Comparison of ENCODE assay signal across 28 cellular contexts in the genomic region with DNA sequence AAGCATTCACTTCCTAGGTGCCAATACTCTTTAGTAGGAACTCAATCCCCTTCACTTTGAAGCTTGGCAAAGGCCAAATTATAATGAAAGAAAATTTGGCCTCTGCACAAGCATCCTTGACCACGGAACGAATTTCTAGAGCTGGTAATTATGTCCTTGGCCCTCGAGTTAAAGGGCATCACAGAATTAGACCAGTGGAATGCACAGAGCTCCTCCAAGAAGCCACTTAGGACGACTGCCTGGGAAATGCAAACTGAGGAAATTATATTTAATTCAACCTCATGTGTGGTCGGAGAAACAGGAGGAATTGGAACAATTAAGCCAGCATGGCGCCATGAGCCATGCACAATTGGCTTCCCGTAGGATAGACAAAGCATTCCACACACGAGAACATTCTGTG. TPM values are rescaled to one million over a fixed set of nuclear protein-coding genes. Genes with fewer than 3 reads are reported as not detected.
"Had no signal": no experiment of that assay in that cellular context is flagged by ENCODE, and none has a peak within 500 bp of the region (broad histone marks: within the 10 kb centered on the region; RNA-seq: fewer than 3 reads in every experiment).

No MANE protein-coding gene starts in this region.

- H3K4me1 ChIP-seq: colonic mucosa, esophagus muscularis mucosa, foreskin keratinocyte, gastroesophageal sphincter, heart left ventricle, parathyroid adenoma, right atrium auricular region, spleen, transverse colon, upper lobe of right lung, uterus had no signal

- ATAC-seq: foreskin keratinocyte; gastroesophageal sphincter; heart left ventricle; left lobe of liver; mucosa of descending colon; natural killer cell treated with Interleukin-12 subunit alpha and Interleukin-12 subunit beta and Interleukin-15 and Interleukin-18, amount 100 ng/mL, for 72 hours; sciatic nerve; stimulated activated memory B cell treated with anti-CD40 and anti-IgM and Interleukin-4, amounts not matched to agents 10 μg/mL and 1 μg/mL and 100 μg/mL, for 72 hours; stimulated activated naive CD8-positive, alpha-beta T cell treated with anti-CD3 and anti-CD28 coated beads, Interleukin-15, Interleukin-2, amounts not matched to agents 100 U/mL and 50 U/mL, for 24 hours; upper lobe of right lung had no signal

- H3K9me3 ChIP-seq: colonic mucosa, esophagus muscularis mucosa, gastroesophageal sphincter, heart left ventricle, mucosa of descending colon, right atrium auricular region, thoracic aorta, transverse colon, upper lobe of right lung, uterus had no signal

- H3K79me2 ChIP-seq: hepatocyte, parathyroid adenoma had no signal

- H3K4me3 ChIP-seq: colonic mucosa, esophagus muscularis mucosa, gastroesophageal sphincter, heart left ventricle, hepatocyte, mucosa of descending colon, right atrium auricular region, spleen, thoracic aorta, transverse colon, upper lobe of right lung, uterus had no signal

- H3K27me3 ChIP-seq: colonic mucosa, esophagus muscularis mucosa, foreskin keratinocyte, gastroesophageal sphincter, heart left ventricle, hepatocyte, right atrium auricular region, spleen, transverse colon, upper lobe of right lung, uterus had no signal

- H3K27ac ChIP-seq: colonic mucosa, esophagus muscularis mucosa, foreskin keratinocyte, gastroesophageal sphincter, heart left ventricle, hepatocyte, parathyroid adenoma, right atrium auricular region, spleen, thoracic aorta, transverse colon, upper lobe of right lung, uterus had no signal

- H3K9ac ChIP-seq: parathyroid adenoma had no signal

- H3K36me3 ChIP-seq: colonic mucosa, esophagus muscularis mucosa, gastroesophageal sphincter, heart left ventricle, right atrium auricular region, spleen, thoracic aorta, transverse colon, upper lobe of right lung, uterus had no signal

- DNase-seq: colonic mucosa; dermis blood vessel endothelial cell; effector memory CD4-positive, alpha-beta T cell; foreskin keratinocyte; heart left ventricle; kidney; mesenchymal stem cell; mucosa of descending colon; naive B cell; spleen; stimulated activated CD4-positive, alpha-beta T cell treated with anti-CD3 and anti-CD28 coated beads, Interleukin-4, amount 100 ng/mL, for 4 hours; stimulated activated naive CD8-positive, alpha-beta T cell treated with anti-CD3 and anti-CD28 coated beads, Interleukin-15, Interleukin-2, amounts not matched to agents 100 U/mL and 50 U/mL, for 24 hours; substantia nigra; transverse colon; upper lobe of right lung; uterus had no signal

- H2AFZ ChIP-seq: hepatocyte, parathyroid adenoma had no signal

- H3K4me2 ChIP-seq: hepatocyte had no signal

RNA-seq across cellular contexts. Expression of gene NLGN4X, which starts 59.3 kb away (rescaled TPM):
- total RNA-seq: endothelial cell of umbilical vein; fibroblast of lung; natural killer cell treated with Interleukin-12 subunit alpha and Interleukin-12 subunit beta and Interleukin-15 and Interleukin-18, amount 100 ng/mL, for 72 hours had no signal
